Comparison of ENCODE assay signal across 7 cellular contexts in genomic region chr1:31938184-31938975, GRCh38.
A peak's percentile ranks its signal among the peaks of the same experiment; 100 is the strongest.
DNase-seq lines count a peak whose midpoint lies in the region; ATAC-seq and TF ChIP-seq lines count a peak whose summit lies in the region.

Gene PTP4A2 (minus strand): TSS chr1:31938368. CDS start chr1:31919065, 19,303 bp downstream.

- DNase-seq in NCI-H1694 treated with DMSO at 0.1 percent for 48 hours (lab: John Stamatoyannopoulos, UW) (peak; percentile 48), astrocyte of the cerebellum (ENCODE audit: low read depth) (peak; percentile 71), hepatic stellate cell (ENCODE audit: low spot score) (peak; percentile 97)
- DNase-seq in T-helper 2 cell treated with Interferon-gamma antibody and Interleukin-4, amounts not matched to agents 5 μg/mL and 100 μg/mL, for 36 hours (ENCODE audit: low spot score) = peak; percentile 93

- no peaks in the 10 kb centered on the region for H3K9me3 Mint-ChIP-seq in T-helper 2 cell treated with Interferon-gamma antibody and Interleukin-4, amounts not matched to agents 5 μg/mL and 100 μg/mL, for 36 hours

- H3K27ac Mint-ChIP-seq in T-helper 2 cell treated with Interferon-gamma antibody and Interleukin-4, amounts not matched to agents 5 μg/mL and 100 μg/mL, for 36 hours = peak within 1 kb of the TSS; percentile 97

- in situ Hi-C loops in astrocyte of the cerebellum (cut with HindIII; ENCODE audit: low sequenced_read_pairs) = no loop called here

- H3K27me3 ChIP-seq in rectal smooth muscle tissue (ENCODE audit: control insufficient read depth, insufficient read depth, low read length) = no peaks in the 10 kb centered on the region

- peak within 1 kb of the TSS; percentile 99 for H3K4me3 Mint-ChIP-seq in T-helper 2 cell treated with Interferon-gamma antibody and Interleukin-4, amounts not matched to agents 5 μg/mL and 100 μg/mL, for 36 hours

- peak within 1 kb of the TSS; percentile 72 for H3K4me3 ChIP-seq in astrocyte of the cerebellum (ENCODE audit: low read depth, low read length)
- H3K4me3 ChIP-seq in rectal smooth muscle tissue (ENCODE audit: low read length) = peak within 1 kb of the TSS; percentile 98

- peaks cover 34% of the 10 kb centered on the region for H3K36me3 Mint-ChIP-seq in T-helper 2 cell treated with Interferon-gamma antibody and Interleukin-4, amounts not matched to agents 5 μg/mL and 100 μg/mL, for 36 hours (ENCODE audit: low read depth)

- H3K36me3 ChIP-seq in rectal smooth muscle tissue (ENCODE audit: control insufficient read depth, insufficient read depth, low read length) = no peaks in the 10 kb centered on the region

- H3K27ac ChIP-seq in rectal smooth muscle tissue (ENCODE audit: low read depth, low read length) = peak within 1 kb of the TSS; percentile 95

- H3K9ac ChIP-seq in rectal smooth muscle tissue (ENCODE audit: low read length) = peak within 1 kb of the TSS; percentile 89

- H3K4me1 Mint-ChIP-seq in T-helper 2 cell treated with Interferon-gamma antibody and Interleukin-4, amounts not matched to agents 5 μg/mL and 100 μg/mL, for 36 hours (ENCODE audit: low read depth) = peaks cover 54% of the 10 kb centered on the region

- no peaks in the 10 kb centered on the region for H3K27me3 Mint-ChIP-seq in T-helper 2 cell treated with Interferon-gamma antibody and Interleukin-4, amounts not matched to agents 5 μg/mL and 100 μg/mL, for 36 hours (ENCODE audit: low read depth)

- peak; percentile 5 for TF ChIP-seq CTCF in astrocyte of the cerebellum (IDR thresholded peaks at IDR 0.05; ENCODE audit: low read depth, low read length, missing control alignments)

- ATAC-seq in GM18502 (IDR thresholded peaks at IDR 0.05; ENCODE audit: poor library complexity, unreplicated experiment) (peak; percentile 73), HG02885 (IDR thresholded peaks at IDR 0.05; ENCODE audit: poor library complexity, unreplicated experiment) (peak; percentile 75)

- peaks cover 24% of the 10 kb centered on the region for H3K4me1 ChIP-seq in rectal smooth muscle tissue (ENCODE audit: control insufficient read depth, insufficient read depth, low read length)

Comparison
In these comparisons a context has a peak if more than half of its experiments do, and no peak if none do; other contexts are left out.
1. Peak in every context shown above with its lines: DNase-seq, ATAC-seq, H3K4me3 ChIP-seq and H3K27ac ChIP-seq.